ENCODE assay signal across 8 cellular contexts in the genomic region with DNA sequence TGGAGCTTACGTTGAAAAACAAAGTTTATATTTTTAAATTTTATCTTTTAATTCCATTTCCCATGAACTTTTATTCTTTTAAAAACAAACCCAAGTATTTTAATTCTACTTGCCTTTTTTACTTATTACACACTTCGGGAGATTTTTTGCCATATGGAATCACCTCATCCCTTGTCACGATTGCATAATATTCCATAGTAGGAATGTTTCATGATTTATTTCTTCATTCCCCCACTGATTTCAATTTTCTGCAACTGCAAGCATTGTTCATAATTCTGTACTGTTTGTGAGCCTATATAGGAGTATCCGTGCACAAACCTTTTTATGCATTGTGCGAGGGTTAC. TPM values are rescaled to one million over a fixed set of nuclear protein-coding genes. Genes with fewer than 3 reads are reported as not detected.
DNase-seq lines count a peak whose midpoint lies in the region; ATAC-seq and TF ChIP-seq lines count a peak whose summit lies in the region.

No MANE protein-coding gene starts in this region.

- peak overlapping the region; percentile 86 for H3K27ac ChIP-seq in GM23338 (ENCODE audit: low read depth)
- peak overlapping the region; percentile 10 to 99 (median 94) for H3K27ac ChIP-seq in gastroesophageal sphincter

- H3K4me3 Mint-ChIP-seq in GM23338, result peak overlapping the region; percentile 94
- H3K4me3 Mint-ChIP-seq in WTC11, result peak overlapping the region; percentile 94

- H3K27ac Mint-ChIP-seq in GM23338, result peak overlapping the region; percentile 99
- H3K27ac Mint-ChIP-seq in WTC11, result peak overlapping the region; percentile 99

- H4K20me1 ChIP-seq in GM23338 (replicated peaks; ENCODE audit: insufficient read depth), result peaks cover 26% of the 10 kb centered on the region

- peak overlapping the region; percentile 95 for H3K9ac ChIP-seq in skeletal muscle satellite cell (ENCODE audit: low read depth, low read length)

- CTCF ChIA-PET in WTC11 (lab: Charles Lee), result interaction anchor here (1.1 kb wide), 1 partner anchor 18 kb away, joined by 4 read pairs; no protein-coding TSS in a partner anchor

- TF ChIP-seq CTCF in GM23338 (conservative IDR thresholded peaks at IDR 0.05; ENCODE audit: low read depth in 2 of 2) (no peak), WTC11 (IDR thresholded peaks at IDR 0.05) (no peak), gastroesophageal sphincter (IDR thresholded peaks at IDR 0.05) (no peak)

- POLR2A ChIA-PET in WTC11 (lab: Charles Lee), result no interaction called here

- H3K4me3 ChIP-seq in GM23338, result peak overlapping the region; percentile 46
- peak overlapping the region; percentile 91 for H3K4me3 ChIP-seq in gastroesophageal sphincter
- peak overlapping the region; percentile 90 for H3K4me3 ChIP-seq in skeletal muscle satellite cell (ENCODE audit: low read length)

- H3K27me3 ChIP-seq in GM23338 (ENCODE audit: insufficient read depth), result no peaks in the 10 kb centered on the region
- H3K27me3 ChIP-seq in gastroesophageal sphincter, result no peaks in the 10 kb centered on the region
- H3K27me3 ChIP-seq in skeletal muscle satellite cell (ENCODE audit: control insufficient read depth, insufficient read depth, low read length), result no peaks in the 10 kb centered on the region

- no peaks in the 10 kb centered on the region for H3F3A ChIP-seq in GM23338 (replicated peaks; ENCODE audit: low read depth)

- H3K4me2 ChIP-seq in GM23338, result peak overlapping the region; percentile 69
- H3K4me2 ChIP-seq in skeletal muscle satellite cell (ENCODE audit: low read length), result peak overlapping the region; percentile 91

- no peak for TF ChIP-seq POLR2A in gastroesophageal sphincter (IDR thresholded peaks at IDR 0.05)

- no peaks in the 10 kb centered on the region for H3K36me3 Mint-ChIP-seq in GM23338 (ENCODE audit: low read depth)
- no peaks in the 10 kb centered on the region for H3K36me3 Mint-ChIP-seq in WTC11

- H3K9me2 ChIP-seq in GM23338 (ENCODE audit: insufficient read depth), result no peaks in the 10 kb centered on the region

- no peaks in the 10 kb centered on the region for H3K9me3 ChIP-seq in gastroesophageal sphincter
- H3K9me3 ChIP-seq in skeletal muscle satellite cell (replicated peaks; ENCODE audit: low read length), result no peaks in the 10 kb centered on the region

- ATAC-seq in GM23338 (no peak), WTC11 (no peak), gastroesophageal sphincter (no peak), GM19452 (IDR thresholded peaks at IDR 0.05; ENCODE audit: unreplicated experiment) (no peak)

- no peaks in the 10 kb centered on the region for H3K36me3 ChIP-seq in GM23338 (ENCODE audit: insufficient read depth)
- H3K36me3 ChIP-seq in gastroesophageal sphincter, result no peaks in the 10 kb centered on the region
- H3K36me3 ChIP-seq in skeletal muscle satellite cell (ENCODE audit: insufficient read depth, low read length), result no peaks in the 10 kb centered on the region

- H2AFZ ChIP-seq in GM23338, result peak overlapping the region; percentile 53; the same call in 1 of the 2 replicates

- 38 to 71% methylated on average over 2 to 5 of the region's 5 CpGs for WGBS in gastroesophageal sphincter (ENCODE audit: low coverage in 1 of 2), 2 donors

- H3K4me1 Mint-ChIP-seq in GM23338, result peaks cover 16% of the 10 kb centered on the region
- peaks cover 32% of the 10 kb centered on the region for H3K4me1 Mint-ChIP-seq in WTC11

- H3K9me3 Mint-ChIP-seq in GM23338 (no peaks in the 10 kb centered on the region), WTC11 (no peaks in the 10 kb centered on the region)

- no peak for DNase-seq in GM23338 (ENCODE audit: low spot score)
- DNase-seq in WTC11 (ENCODE audit: low spot score), result no peak
- no peak for DNase-seq in NCI-H82 (lab: John Stamatoyannopoulos, UW)
- no peak for DNase-seq in globus pallidus (ENCODE audit: low spot score)
- no peak for DNase-seq in central memory CD4-positive, alpha-beta T cell

- H3K27me3 Mint-ChIP-seq in GM23338 (ENCODE audit: insufficient read depth, low read depth, poor library complexity) (peaks cover 7% of the 10 kb centered on the region), WTC11 (ENCODE audit: low read depth) (peaks cover 19% of the 10 kb centered on the region)

- H3K4me1 ChIP-seq in GM23338 (ENCODE audit: insufficient read depth), result peaks cover 15% of the 10 kb centered on the region
- peaks cover 16 to 29% (median 19%) of the 10 kb centered on the region in 3 donors for H3K4me1 ChIP-seq in gastroesophageal sphincter
- peaks cover 16% of the 10 kb centered on the region for H3K4me1 ChIP-seq in skeletal muscle satellite cell (ENCODE audit: control insufficient read depth, insufficient read depth, low read length)

- peaks cover 40% of the 10 kb centered on the region for H3K79me2 ChIP-seq in GM23338 (replicated peaks; ENCODE audit: insufficient read depth)

- TF ChIP-seq EP300 in gastroesophageal sphincter (IDR thresholded peaks at IDR 0.05), result no peak

TF ChIP-seq in GM23338, 12 proteins besides CTCF, POLR2A, EP300 and RAD21:
- no peak for TF ChIP-seq JUNB (IDR thresholded peaks at IDR 0.05; ENCODE audit: unreplicated experiment)
- no peak for TF ChIP-seq STAT1 (IDR thresholded peaks at IDR 0.05; ENCODE audit: unreplicated experiment)

TF ChIP-seq in WTC11, 78 proteins besides CTCF, POLR2A, EP300 and RAD21 (continues in another document):
- no peak for TF ChIP-seq OVOL2 (CRISPR knock-in tag; IDR thresholded peaks at IDR 0.05; ENCODE audit: borderline replicate concordance)
- TF ChIP-seq RELA (CRISPR knock-in tag; IDR thresholded peaks at IDR 0.05; ENCODE audit: borderline replicate concordance), result no peak
- TF ChIP-seq JAZF1 (CRISPR knock-in tag; IDR thresholded peaks at IDR 0.05), result no peak
- TF ChIP-seq NR3C1 (CRISPR knock-in tag; conservative IDR thresholded peaks at IDR 0.05; ENCODE audit: low read depth), result no peak
- TF ChIP-seq GRHL2 (CRISPR knock-in tag; IDR thresholded peaks at IDR 0.05; ENCODE audit: insufficient replicate concordance, severe bottlenecking), result no peak
- TF ChIP-seq, protein P1, sequence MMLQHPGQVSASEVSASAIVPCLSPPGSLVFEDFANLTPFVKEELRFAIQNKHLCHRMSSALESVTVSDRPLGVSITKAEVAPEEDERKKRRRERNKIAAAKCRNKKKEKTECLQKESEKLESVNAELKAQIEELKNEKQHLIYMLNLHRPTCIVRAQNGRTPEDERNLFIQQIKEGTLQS (CRISPR knock-in tag; conservative IDR thresholded peaks at IDR 0.05), result no peak
- TF ChIP-seq, protein P2, sequence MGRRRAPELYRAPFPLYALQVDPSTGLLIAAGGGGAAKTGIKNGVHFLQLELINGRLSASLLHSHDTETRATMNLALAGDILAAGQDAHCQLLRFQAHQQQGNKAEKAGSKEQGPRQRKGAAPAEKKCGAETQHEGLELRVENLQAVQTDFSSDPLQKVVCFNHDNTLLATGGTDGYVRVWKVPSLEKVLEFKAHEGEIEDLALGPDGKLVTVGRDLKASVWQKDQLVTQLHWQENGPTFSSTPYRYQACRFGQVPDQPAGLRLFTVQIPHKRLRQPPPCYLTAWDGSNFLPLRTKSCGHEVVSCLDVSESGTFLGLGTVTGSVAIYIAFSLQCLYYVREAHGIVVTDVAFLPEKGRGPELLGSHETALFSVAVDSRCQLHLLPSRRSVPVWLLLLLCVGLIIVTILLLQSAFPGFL (CRISPR knock-in tag; IDR thresholded peaks at IDR 0.05; ENCODE audit: borderline replicate concordance), result no peak
- TF ChIP-seq NFYB (CRISPR knock-in tag; conservative IDR thresholded peaks at IDR 0.05; ENCODE audit: low read depth), result no peak
- TF ChIP-seq GABPB1 (CRISPR knock-in tag; IDR thresholded peaks at IDR 0.05), result no peak
- TF ChIP-seq SP1 (CRISPR knock-in tag; conservative IDR thresholded peaks at IDR 0.05), result no peak
- TF ChIP-seq, protein P3, sequence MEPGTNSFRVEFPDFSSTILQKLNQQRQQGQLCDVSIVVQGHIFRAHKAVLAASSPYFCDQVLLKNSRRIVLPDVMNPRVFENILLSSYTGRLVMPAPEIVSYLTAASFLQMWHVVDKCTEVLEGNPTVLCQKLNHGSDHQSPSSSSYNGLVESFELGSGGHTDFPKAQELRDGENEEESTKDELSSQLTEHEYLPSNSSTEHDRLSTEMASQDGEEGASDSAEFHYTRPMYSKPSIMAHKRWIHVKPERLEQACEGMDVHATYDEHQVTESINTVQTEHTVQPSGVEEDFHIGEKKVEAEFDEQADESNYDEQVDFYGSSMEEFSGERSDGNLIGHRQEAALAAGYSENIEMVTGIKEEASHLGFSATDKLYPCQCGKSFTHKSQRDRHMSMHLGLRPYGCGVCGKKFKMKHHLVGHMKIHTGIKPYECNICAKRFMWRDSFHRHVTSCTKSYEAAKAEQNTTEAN (CRISPR knock-in tag; IDR thresholded peaks at IDR 0.05), result no peak
- TF ChIP-seq NFE2L1 (CRISPR knock-in tag; IDR thresholded peaks at IDR 0.05), result no peak
- TF ChIP-seq, protein P4, sequence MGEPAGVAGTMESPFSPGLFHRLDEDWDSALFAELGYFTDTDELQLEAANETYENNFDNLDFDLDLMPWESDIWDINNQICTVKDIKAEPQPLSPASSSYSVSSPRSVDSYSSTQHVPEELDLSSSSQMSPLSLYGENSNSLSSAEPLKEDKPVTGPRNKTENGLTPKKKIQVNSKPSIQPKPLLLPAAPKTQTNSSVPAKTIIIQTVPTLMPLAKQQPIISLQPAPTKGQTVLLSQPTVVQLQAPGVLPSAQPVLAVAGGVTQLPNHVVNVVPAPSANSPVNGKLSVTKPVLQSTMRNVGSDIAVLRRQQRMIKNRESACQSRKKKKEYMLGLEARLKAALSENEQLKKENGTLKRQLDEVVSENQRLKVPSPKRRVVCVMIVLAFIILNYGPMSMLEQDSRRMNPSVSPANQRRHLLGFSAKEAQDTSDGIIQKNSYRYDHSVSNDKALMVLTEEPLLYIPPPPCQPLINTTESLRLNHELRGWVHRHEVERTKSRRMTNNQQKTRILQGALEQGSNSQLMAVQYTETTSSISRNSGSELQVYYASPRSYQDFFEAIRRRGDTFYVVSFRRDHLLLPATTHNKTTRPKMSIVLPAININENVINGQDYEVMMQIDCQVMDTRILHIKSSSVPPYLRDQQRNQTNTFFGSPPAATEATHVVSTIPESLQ (CRISPR knock-in tag; IDR thresholded peaks at IDR 0.05), result no peak

RNA-seq across cellular contexts. Expression of a gene that starts 0.6 kb away (rescaled TPM):
- 123 and 135 TPM in 2 replicates for total RNA-seq in GM23338 (2014; rRNA removed; shearing (Covaris generic))
- 93.7 and 113 TPM in 2 replicates for polyA plus RNA-seq in GM23338 (2016; fragmentation: Nextera tagmentation; extraction: Ambion mirVana)
- total RNA-seq in WTC11 (2021) (78.4 to 83.6 TPM (median 83.0 TPM) in 3 replicates), gastroesophageal sphincter (10 to 100 TPM; 42.1 to 73.8 (median 62.3) TPM)
- 55.3 and 72.8 TPM in 2 replicates for total RNA-seq in skeletal muscle satellite cell (2012; rRNA removed)
